8 cellular contexts compared by ENCODE assay signal in the genomic region with DNA sequence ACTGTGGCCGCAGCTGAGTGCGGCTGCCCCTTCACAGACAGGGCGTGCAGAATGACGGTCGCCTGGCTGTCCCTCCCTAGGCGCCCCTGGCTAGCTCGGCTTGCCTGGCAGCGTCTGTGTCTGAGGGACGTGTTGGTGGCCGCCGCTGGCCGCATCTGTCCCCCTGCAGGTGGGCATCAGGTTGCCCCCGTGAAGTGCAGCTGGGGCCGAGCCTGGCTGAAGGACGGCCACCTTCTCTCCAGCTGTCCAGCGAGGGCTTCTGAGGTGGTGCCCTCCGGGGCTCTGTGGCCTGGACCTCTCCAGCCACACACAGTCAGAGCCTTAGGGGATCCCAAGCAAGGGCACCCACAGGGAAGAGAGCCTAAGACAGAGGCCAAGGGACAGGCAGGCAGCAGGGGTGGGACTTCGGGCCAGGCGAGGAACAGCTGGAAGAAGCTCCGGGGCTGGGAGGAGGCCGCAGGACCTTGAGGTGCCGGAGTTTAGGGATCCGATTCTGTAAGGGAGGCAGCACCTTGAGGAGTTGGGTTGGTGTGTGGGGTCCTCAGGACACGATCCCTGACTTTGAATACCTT.
DNase-seq lines count a peak whose midpoint lies in the region; ATAC-seq and TF ChIP-seq lines count a peak whose summit lies in the region.

No MANE protein-coding gene starts in this region.

- ATAC-seq in CD8-positive, alpha-beta T cell, result no peak
- ATAC-seq in T-cell (replicated peaks in 1 of 4), result no peak
- ATAC-seq in GM21526 (IDR thresholded peaks at IDR 0.05; ENCODE audit: low FRiP score, unreplicated experiment), result no peak

- no peaks in the 10 kb centered on the region for H3K36me3 ChIP-seq in CD8-positive, alpha-beta T cell (ENCODE audit: insufficient read depth, low read length)
- H3K36me3 ChIP-seq in fibroblast of lung (ENCODE audit: control insufficient read depth, insufficient read depth, low read length), result no peaks in the 10 kb centered on the region

- no peaks in the 10 kb centered on the region for H3K36me3 Mint-ChIP-seq in CD8-positive, alpha-beta T cell
- H3K36me3 Mint-ChIP-seq in T-cell, result no peaks in the 10 kb centered on the region
- no peaks in the 10 kb centered on the region for H3K36me3 Mint-ChIP-seq in progenitor cell of endocrine pancreas (ENCODE audit: insufficient read depth)

- H3K27ac ChIP-seq in CD8-positive, alpha-beta T cell (ENCODE audit: low read depth, low read length), result no peak overlapping the region
- peak overlapping the region; percentile 73 for H3K27ac ChIP-seq in fibroblast of lung (ENCODE audit: insufficient read depth, low read length)

- CTCF ChIA-PET in CD8-positive, alpha-beta T cell (lab: Charles Lee), result interaction anchor here (1.2 kb wide), 1 partner anchor 73 kb away, joined by 3 read pairs; no protein-coding TSS in a partner anchor
- CTCF ChIA-PET in T-cell (lab: Charles Lee), result interaction anchor here in 1 of 2 donors (0.6 kb wide), 1 partner anchor 27 kb away, joined by 3 read pairs; no protein-coding TSS in a partner anchor

- intact Hi-C loops in CD8-positive, alpha-beta T cell (cut with DNase I, micrococcal nuclease), result loop anchor here in 1 of 2 experiments (10.0 kb wide), 2 partner anchors 169 to 841 kb away; a partner anchor contains a TSS

- H4K20me1 ChIP-seq in fibroblast of lung (ENCODE audit: control insufficient read depth, extremely low read depth, insufficient read depth, low read length), result no peaks in the 10 kb centered on the region

- no peak overlapping the region for H3K27ac Mint-ChIP-seq in CD8-positive, alpha-beta T cell
- H3K27ac Mint-ChIP-seq in T-cell (no peak overlapping the region), progenitor cell of endocrine pancreas (peak overlapping the region; percentile 84)

- POLR2A ChIA-PET in CD8-positive, alpha-beta T cell (lab: Charles Lee), result interaction anchor here (0.6 to 1.8 kb wide), 3 partner anchors 15 to 167 kb away, joined by 3 to 14 read pairs (median 4); a partner anchor contains a TSS
- POLR2A ChIA-PET in T-cell (lab: Charles Lee), result no interaction called here

- H3K4me2 ChIP-seq in fibroblast of lung (ENCODE audit: extremely low read depth, insufficient read depth, low read length), result peak overlapping the region; percentile 52

- H3K4me3 ChIP-seq in CD8-positive, alpha-beta T cell (ENCODE audit: low read depth, low read length), result peak overlapping the region; percentile 74
- H3K4me3 ChIP-seq in fibroblast of lung (replicated peaks in 1 of 4; ENCODE audit: control extremely low read depth in 1 of 4, insufficient read depth in 1 of 4, low read depth in 3 of 4, low read length in 4 of 4), result peak overlapping the region in 1 of 4 experiments; percentile 62

- no peak for DNase-seq in CD8-positive, alpha-beta T cell
- no peak for DNase-seq in T-cell
- no peak for DNase-seq in fibroblast of lung (ENCODE audit: low read depth in 2 of 2)
- DNase-seq in progenitor cell of endocrine pancreas (ENCODE audit: low spot score, unreplicated experiment), result peak; percentile 19
- DNase-seq in HPDE6-E6E7 (ENCODE audit: extremely low spot score), result no peak
- no peak for DNase-seq in superior temporal gyrus (ENCODE audit: extremely low spot score)
- DNase-seq in EL, result no peak

- H3K4me3 Mint-ChIP-seq in CD8-positive, alpha-beta T cell, result peak overlapping the region; percentile 92
- H3K4me3 Mint-ChIP-seq in T-cell, result peak overlapping the region; percentile 81 to 85 (median 81)
- H3K4me3 Mint-ChIP-seq in progenitor cell of endocrine pancreas (ENCODE audit: low read depth), result peak overlapping the region; percentile 74

- TF ChIP-seq CTCF in CD8-positive, alpha-beta T cell (IDR thresholded peaks at IDR 0.05), result no peak
- no peak for TF ChIP-seq CTCF in fibroblast of lung (conservative IDR thresholded peaks at IDR 0.05 in 1 of 2, IDR thresholded peaks at IDR 0.05 in 1 of 2; ENCODE audit: low read depth in 1 of 2, low read length in 2 of 2)
- TF ChIP-seq CTCF in progenitor cell of endocrine pancreas (IDR thresholded peaks at IDR 0.05; ENCODE audit: unreplicated experiment), result no peak

- H3K27me3 ChIP-seq in CD8-positive, alpha-beta T cell (ENCODE audit: insufficient read depth, low read length), result no peaks in the 10 kb centered on the region
- H3K27me3 ChIP-seq in fibroblast of lung (ENCODE audit: control insufficient read depth, insufficient read depth, low read length), result no peaks in the 10 kb centered on the region

- peaks cover 5% of the 10 kb centered on the region for H3K4me1 Mint-ChIP-seq in CD8-positive, alpha-beta T cell (ENCODE audit: low read depth)
- H3K4me1 Mint-ChIP-seq in T-cell (peaks cover 4 to 10% (median 7%) of the 10 kb centered on the region in 3 donors), progenitor cell of endocrine pancreas (ENCODE audit: low read depth) (peaks cover 7% of the 10 kb centered on the region)

- no peak overlapping the region for H3K9ac ChIP-seq in fibroblast of lung (ENCODE audit: insufficient read depth, low read length)

- peaks cover 7% of the 10 kb centered on the region for H3K27me3 Mint-ChIP-seq in CD8-positive, alpha-beta T cell (ENCODE audit: low read depth)
- H3K27me3 Mint-ChIP-seq in T-cell, result no peaks in the 10 kb centered on the region
- no peaks in the 10 kb centered on the region for H3K27me3 Mint-ChIP-seq in progenitor cell of endocrine pancreas

- H3K4me1 ChIP-seq in CD8-positive, alpha-beta T cell (ENCODE audit: insufficient read depth, low read length), result peaks cover 12% of the 10 kb centered on the region
- H3K4me1 ChIP-seq in fibroblast of lung (ENCODE audit: control insufficient read depth, extremely low read depth, insufficient read depth, low read length), result peaks cover 7% of the 10 kb centered on the region

- H3K9me3 ChIP-seq in CD8-positive, alpha-beta T cell (ENCODE audit: low read length), result no peaks in the 10 kb centered on the region
- H3K9me3 ChIP-seq in fibroblast of lung (ENCODE audit: control insufficient read depth, insufficient read depth, low read depth, low read length), result no peaks in the 10 kb centered on the region

- peak overlapping the region; percentile 96 for H2AFZ ChIP-seq in fibroblast of lung (ENCODE audit: low read length)

- no peaks in the 10 kb centered on the region for H3K79me2 ChIP-seq in fibroblast of lung (ENCODE audit: control insufficient read depth, insufficient read depth, low read length)

- no peaks in the 10 kb centered on the region for H3K9me3 Mint-ChIP-seq in CD8-positive, alpha-beta T cell
- H3K9me3 Mint-ChIP-seq in T-cell (no peaks in the 10 kb centered on the region), progenitor cell of endocrine pancreas (ENCODE audit: low read depth) (no peaks in the 10 kb centered on the region)
